In the genomic region with DNA sequence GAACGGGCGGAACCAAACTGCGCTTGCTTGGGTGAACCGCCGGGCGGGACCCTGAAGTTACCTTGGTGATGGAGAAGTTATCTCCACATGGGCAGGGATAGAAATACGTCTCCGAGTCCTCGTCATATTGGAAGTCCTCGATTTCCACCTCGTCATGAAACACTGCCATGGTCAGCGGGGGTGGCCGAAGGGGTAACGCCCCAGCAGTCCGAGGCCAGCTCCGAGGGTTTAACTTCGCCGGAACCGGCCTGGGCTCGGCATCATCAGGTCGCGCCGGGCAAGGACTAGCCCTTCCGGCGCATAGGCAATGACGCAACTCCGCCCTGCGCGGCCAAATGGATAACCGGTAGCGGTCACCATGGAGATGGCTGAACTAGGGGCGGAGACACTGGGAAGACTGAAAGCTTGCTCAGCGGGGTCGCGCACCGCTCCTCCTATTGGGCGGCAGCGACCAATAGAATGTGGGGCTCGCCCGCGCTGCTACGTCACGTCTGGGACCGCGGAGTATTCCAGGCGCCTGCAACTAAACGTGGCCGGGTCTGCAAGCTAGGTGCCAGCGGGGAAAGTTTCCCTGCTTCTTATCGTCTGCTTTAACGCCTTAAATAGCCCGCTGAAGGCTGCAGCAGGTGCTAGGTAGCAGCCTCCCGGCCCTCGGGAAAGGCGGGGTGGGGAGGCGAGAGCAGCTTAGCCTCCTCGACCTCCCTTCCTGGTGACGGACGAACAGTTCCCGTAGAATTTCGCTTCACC, we compare ENCODE assay signal across 1 cellular context.
TF ChIP-seq lines count a peak whose summit lies in the region.

Gene DPH3, minus strand, starts transcription at position 236 of the 747 bp plus-strand sequence. Its CDS starts 67 bp downstream, at position 169.
Gene OXNAD1, plus strand, starts transcription at position 505 of the 747 bp plus-strand sequence. CDS start 5,741 bp downstream, outside the sequence.

TF ChIP-seq in GM23338, 12 proteins besides CTCF, POLR2A, EP300 and RAD21:
- TF ChIP-seq JUNB (IDR thresholded peaks at IDR 0.05; ENCODE audit: unreplicated experiment) (no peak), CREB1 (CRISPR knock-in tag; IDR thresholded peaks at IDR 0.05; ENCODE audit: low read depth) (peak; percentile 99), POLR2AphosphoS5 (IDR thresholded peaks at IDR 0.05; ENCODE audit: low read depth) (peak; percentile 76), ETS1 (IDR thresholded peaks at IDR 0.05) (peak; percentile 84), ZNF331 (CRISPR knock-in tag; IDR thresholded peaks at IDR 0.05; ENCODE audit: low read depth) (no peak), STAT1 (IDR thresholded peaks at IDR 0.05; ENCODE audit: unreplicated experiment) (no peak), EZH2 (IDR thresholded peaks at IDR 0.05; ENCODE audit: low read depth, unreplicated experiment) (no peak), EZH2phosphoT487 (IDR thresholded peaks at IDR 0.05; ENCODE audit: unreplicated experiment) (no peak), NANOG (IDR thresholded peaks at IDR 0.05; ENCODE audit: borderline replicate concordance) (no peak), ZNF114 (CRISPR knock-in tag; IDR thresholded peaks at IDR 0.05) (no peak)
- TF ChIP-seq, protein P1, sequence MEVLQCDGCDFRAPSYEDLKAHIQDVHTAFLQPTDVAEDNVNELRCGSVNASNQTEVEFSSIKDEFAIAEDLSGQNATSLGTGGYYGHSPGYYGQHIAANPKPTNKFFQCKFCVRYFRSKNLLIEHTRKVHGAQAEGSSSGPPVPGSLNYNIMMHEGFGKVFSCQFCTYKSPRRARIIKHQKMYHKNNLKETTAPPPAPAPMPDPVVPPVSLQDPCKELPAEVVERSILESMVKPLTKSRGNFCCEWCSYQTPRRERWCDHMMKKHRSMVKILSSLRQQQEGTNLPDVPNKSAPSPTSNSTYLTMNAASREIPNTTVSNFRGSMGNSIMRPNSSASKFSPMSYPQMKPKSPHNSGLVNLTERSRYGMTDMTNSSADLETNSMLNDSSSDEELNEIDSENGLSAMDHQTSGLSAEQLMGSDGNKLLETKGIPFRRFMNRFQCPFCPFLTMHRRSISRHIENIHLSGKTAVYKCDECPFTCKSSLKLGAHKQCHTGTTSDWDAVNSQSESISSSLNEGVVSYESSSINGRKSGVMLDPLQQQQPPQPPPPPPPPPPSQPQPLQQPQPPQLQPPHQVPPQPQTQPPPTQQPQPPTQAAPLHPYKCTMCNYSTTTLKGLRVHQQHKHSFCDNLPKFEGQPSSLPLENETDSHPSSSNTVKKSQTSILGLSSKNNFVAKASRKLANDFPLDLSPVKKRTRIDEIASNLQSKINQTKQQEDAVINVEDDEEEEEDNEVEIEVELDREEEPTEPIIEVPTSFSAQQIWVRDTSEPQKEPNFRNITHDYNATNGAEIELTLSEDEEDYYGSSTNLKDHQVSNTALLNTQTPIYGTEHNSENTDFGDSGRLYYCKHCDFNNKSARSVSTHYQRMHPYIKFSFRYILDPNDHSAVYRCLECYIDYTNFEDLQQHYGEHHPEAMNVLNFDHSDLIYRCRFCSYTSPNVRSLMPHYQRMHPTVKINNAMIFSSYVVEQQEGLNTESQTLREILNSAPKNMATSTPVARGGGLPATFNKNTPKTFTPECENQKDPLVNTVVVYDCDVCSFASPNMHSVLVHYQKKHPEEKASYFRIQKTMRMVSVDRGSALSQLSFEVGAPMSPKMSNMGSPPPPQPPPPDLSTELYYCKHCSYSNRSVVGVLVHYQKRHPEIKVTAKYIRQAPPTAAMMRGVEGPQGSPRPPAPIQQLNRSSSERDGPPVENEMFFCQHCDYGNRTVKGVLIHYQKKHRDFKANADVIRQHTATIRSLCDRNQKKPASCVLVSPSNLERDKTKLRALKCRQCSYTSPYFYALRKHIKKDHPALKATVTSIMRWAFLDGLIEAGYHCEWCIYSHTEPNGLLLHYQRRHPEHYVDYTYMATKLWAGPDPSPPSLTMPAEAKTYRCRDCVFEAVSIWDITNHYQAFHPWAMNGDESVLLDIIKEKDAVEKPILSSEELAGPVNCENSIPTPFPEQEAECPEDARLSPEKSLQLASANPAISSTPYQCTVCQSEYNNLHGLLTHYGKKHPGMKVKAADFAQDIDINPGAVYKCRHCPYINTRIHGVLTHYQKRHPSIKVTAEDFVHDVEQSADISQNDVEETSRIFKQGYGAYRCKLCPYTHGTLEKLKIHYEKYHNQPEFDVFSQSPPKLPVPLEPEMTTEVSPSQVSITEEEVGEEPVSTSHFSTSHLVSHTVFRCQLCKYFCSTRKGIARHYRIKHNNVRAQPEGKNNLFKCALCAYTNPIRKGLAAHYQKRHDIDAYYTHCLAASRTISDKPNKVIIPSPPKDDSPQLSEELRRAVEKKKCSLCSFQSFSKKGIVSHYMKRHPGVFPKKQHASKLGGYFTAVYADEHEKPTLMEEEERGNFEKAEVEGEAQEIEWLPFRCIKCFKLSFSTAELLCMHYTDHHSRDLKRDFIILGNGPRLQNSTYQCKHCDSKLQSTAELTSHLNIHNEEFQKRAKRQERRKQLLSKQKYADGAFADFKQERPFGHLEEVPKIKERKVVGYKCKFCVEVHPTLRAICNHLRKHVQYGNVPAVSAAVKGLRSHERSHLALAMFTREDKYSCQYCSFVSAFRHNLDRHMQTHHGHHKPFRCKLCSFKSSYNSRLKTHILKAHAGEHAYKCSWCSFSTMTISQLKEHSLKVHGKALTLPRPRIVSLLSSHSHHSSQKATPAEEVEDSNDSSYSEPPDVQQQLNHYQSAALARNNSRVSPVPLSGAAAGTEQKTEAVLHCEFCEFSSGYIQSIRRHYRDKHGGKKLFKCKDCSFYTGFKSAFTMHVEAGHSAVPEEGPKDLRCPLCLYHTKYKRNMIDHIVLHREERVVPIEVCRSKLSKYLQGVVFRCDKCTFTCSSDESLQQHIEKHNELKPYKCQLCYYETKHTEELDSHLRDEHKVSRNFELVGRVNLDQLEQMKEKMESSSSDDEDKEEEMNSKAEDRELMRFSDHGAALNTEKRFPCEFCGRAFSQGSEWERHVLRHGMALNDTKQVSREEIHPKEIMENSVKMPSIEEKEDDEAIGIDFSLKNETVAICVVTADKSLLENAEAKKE (CRISPR knock-in tag; IDR thresholded peaks at IDR 0.05), result no peak
- TF ChIP-seq, protein P2, sequence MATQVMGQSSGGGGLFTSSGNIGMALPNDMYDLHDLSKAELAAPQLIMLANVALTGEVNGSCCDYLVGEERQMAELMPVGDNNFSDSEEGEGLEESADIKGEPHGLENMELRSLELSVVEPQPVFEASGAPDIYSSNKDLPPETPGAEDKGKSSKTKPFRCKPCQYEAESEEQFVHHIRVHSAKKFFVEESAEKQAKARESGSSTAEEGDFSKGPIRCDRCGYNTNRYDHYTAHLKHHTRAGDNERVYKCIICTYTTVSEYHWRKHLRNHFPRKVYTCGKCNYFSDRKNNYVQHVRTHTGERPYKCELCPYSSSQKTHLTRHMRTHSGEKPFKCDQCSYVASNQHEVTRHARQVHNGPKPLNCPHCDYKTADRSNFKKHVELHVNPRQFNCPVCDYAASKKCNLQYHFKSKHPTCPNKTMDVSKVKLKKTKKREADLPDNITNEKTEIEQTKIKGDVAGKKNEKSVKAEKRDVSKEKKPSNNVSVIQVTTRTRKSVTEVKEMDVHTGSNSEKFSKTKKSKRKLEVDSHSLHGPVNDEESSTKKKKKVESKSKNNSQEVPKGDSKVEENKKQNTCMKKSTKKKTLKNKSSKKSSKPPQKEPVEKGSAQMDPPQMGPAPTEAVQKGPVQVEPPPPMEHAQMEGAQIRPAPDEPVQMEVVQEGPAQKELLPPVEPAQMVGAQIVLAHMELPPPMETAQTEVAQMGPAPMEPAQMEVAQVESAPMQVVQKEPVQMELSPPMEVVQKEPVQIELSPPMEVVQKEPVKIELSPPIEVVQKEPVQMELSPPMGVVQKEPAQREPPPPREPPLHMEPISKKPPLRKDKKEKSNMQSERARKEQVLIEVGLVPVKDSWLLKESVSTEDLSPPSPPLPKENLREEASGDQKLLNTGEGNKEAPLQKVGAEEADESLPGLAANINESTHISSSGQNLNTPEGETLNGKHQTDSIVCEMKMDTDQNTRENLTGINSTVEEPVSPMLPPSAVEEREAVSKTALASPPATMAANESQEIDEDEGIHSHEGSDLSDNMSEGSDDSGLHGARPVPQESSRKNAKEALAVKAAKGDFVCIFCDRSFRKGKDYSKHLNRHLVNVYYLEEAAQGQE (IDR thresholded peaks at IDR 0.05; ENCODE audit: unreplicated experiment), result no peak
